Comparison of ENCODE assay signal across 1 cellular context in the genomic region with DNA sequence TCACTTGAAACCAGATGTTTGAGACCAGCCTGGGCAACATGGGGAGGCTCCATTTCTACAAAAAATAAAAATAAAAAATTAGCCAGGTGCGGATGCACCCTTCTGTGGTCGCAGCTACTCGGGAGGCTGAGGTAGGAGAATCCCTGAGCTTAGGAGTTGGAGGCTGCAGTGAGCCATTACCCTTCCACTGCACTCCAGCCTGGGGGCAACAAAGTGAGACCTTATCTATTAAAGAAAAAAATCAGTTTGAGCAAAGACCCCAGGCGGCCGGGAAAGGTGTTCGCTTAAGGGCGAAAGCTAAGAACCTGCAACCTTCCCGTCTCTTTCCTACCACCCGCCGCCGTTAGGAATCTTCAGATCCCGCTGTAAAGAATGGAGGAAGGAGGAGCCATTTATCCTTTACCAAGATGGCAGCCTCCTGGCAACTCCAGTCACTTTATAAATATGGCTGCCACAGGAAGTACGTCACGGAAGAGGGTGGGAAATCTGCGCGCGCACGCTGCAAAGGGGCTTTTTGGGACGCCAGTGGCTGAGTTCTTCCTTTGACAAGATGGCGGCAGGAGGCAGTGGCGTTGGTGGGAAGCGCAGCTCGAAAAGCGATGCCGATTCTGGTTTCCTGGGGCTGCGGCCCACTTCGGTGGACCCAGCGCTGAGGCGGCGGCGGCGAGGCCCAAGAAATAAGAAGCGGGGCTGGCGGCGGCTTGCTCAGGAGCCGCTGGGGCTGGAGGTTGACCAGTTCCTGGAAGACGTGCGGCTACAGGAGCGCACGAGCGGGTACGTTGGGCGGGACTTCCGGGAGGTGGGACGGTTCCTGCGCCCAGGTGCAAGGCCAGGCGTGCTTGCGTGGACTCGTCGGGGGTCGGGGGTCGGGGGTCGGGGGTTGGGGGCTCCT.
A peak's percentile ranks its signal among the peaks of the same experiment; 100 is the strongest.
TF ChIP-seq lines count a peak whose summit lies in the region.

A gene (plus strand): TSS at position 537 of the 892 bp plus-strand sequence. CDS start 14 bp downstream, at position 551.

TF ChIP-seq in K562, 482 proteins besides CTCF, POLR2A, EP300 and RAD21 (continued from another document and continues in another):
- TF ChIP-seq, protein P1, sequence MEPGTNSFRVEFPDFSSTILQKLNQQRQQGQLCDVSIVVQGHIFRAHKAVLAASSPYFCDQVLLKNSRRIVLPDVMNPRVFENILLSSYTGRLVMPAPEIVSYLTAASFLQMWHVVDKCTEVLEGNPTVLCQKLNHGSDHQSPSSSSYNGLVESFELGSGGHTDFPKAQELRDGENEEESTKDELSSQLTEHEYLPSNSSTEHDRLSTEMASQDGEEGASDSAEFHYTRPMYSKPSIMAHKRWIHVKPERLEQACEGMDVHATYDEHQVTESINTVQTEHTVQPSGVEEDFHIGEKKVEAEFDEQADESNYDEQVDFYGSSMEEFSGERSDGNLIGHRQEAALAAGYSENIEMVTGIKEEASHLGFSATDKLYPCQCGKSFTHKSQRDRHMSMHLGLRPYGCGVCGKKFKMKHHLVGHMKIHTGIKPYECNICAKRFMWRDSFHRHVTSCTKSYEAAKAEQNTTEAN (CRISPR knock-in tag; IDR thresholded peaks at IDR 0.05), result no peak
- TF ChIP-seq CBX3 (IDR thresholded peaks at IDR 0.05; ENCODE audit: borderline replicate concordance in 1 of 2, low read length in 2 of 2) (no peak), GABPA (tag; conservative IDR thresholded peaks at IDR 0.05; ENCODE audit: low read depth) (peak; percentile 97), ELF1 (tag; IDR thresholded peaks at IDR 0.05) (peak; percentile 85), ZNF311 (CRISPR knock-in tag; IDR thresholded peaks at IDR 0.05) (0 out of 2 replicates have a peak, but pooled peaks have one; percentile 37), SRSF7 (optimal IDR thresholded peaks at IDR 0.05; ENCODE audit: low read depth, low read length) (no peak), ZNF212 (CRISPR knock-in tag; IDR thresholded peaks at IDR 0.05) (no peak), ZNF384 (IDR thresholded peaks at IDR 0.05; ENCODE audit: low read depth, low read length) (no peak), CXXC5 (CRISPR knock-in tag; IDR thresholded peaks at IDR 0.05) (peak; percentile 97), MCM5 (IDR thresholded peaks at IDR 0.05; ENCODE audit: low read depth) (no peak), SAP30 (IDR thresholded peaks at IDR 0.05; ENCODE audit: borderline replicate concordance, insufficient read depth, low read depth, low read length, poor library complexity, severe bottlenecking) (peak; percentile 90), C11orf30 (IDR thresholded peaks at IDR 0.05; ENCODE audit: low read depth) (peak; percentile 89), ZNF282 (CRISPR knock-in tag; IDR thresholded peaks at IDR 0.05) (peak; percentile 68; the same call in 1 of the 2 replicates), TAF1 (IDR thresholded peaks at IDR 0.05; ENCODE audit: control insufficient read depth, extremely low read depth, insufficient read depth, low read length, severe bottlenecking) (peak; percentile 94), SUPT5H (IDR thresholded peaks at IDR 0.05) (peak; percentile 99), ZKSCAN1 (IDR thresholded peaks at IDR 0.05; ENCODE audit: low read depth, low read length) (no peak), ETV1 (tag; conservative IDR thresholded peaks at IDR 0.05; ENCODE audit: low read depth) (no peak), YBX1 (IDR thresholded peaks at IDR 0.05) (no peak), CHCHD3 (CRISPR knock-in tag; IDR thresholded peaks at IDR 0.05) (0 out of 2 replicates have a peak, but pooled peaks have one; percentile 54), CCNT2 (IDR thresholded peaks at IDR 0.05; ENCODE audit: borderline replicate concordance, extremely low read depth, insufficient read length, low read depth, low read length) (peak; percentile 47), CCAR2 (IDR thresholded peaks at IDR 0.05; ENCODE audit: low read depth, low read length) (no peak), IFI16 (CRISPR knock-in tag; IDR thresholded peaks at IDR 0.05) (no peak), TEAD4 (IDR thresholded peaks at IDR 0.05; ENCODE audit: low read length) (peak; percentile 36), TEAD4 (CRISPR knock-in tag; IDR thresholded peaks at IDR 0.05; ENCODE audit: borderline replicate concordance) (no peak), CREM (IDR thresholded peaks at IDR 0.05; ENCODE audit: low read depth) (peak; percentile 97), RAD51 (IDR thresholded peaks at IDR 0.05; ENCODE audit: borderline replicate concordance, low read depth) (peak; percentile 16; the same call in 1 of the 2 replicates), ZNF583 (CRISPR knock-in tag; IDR thresholded peaks at IDR 0.05) (peak; percentile 14; the same call in 1 of the 2 replicates), ZNF3 (CRISPR knock-in tag; IDR thresholded peaks at IDR 0.05) (no peak)
- TF ChIP-seq, protein P2, sequence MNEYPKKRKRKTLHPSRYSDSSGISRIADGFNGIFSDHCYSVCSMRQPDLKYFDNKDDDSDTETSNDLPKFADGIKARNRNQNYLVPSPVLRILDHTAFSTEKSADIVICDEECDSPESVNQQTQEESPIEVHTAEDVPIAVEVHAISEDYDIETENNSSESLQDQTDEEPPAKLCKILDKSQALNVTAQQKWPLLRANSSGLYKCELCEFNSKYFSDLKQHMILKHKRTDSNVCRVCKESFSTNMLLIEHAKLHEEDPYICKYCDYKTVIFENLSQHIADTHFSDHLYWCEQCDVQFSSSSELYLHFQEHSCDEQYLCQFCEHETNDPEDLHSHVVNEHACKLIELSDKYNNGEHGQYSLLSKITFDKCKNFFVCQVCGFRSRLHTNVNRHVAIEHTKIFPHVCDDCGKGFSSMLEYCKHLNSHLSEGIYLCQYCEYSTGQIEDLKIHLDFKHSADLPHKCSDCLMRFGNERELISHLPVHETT (CRISPR knock-in tag; conservative IDR thresholded peaks at IDR 0.05 in 1 of 2, IDR thresholded peaks at IDR 0.05 in 1 of 2), result peak in 1 of 2 experiments; percentile 92; a peak in 2 of 4 replicates
- TF ChIP-seq, protein P3, sequence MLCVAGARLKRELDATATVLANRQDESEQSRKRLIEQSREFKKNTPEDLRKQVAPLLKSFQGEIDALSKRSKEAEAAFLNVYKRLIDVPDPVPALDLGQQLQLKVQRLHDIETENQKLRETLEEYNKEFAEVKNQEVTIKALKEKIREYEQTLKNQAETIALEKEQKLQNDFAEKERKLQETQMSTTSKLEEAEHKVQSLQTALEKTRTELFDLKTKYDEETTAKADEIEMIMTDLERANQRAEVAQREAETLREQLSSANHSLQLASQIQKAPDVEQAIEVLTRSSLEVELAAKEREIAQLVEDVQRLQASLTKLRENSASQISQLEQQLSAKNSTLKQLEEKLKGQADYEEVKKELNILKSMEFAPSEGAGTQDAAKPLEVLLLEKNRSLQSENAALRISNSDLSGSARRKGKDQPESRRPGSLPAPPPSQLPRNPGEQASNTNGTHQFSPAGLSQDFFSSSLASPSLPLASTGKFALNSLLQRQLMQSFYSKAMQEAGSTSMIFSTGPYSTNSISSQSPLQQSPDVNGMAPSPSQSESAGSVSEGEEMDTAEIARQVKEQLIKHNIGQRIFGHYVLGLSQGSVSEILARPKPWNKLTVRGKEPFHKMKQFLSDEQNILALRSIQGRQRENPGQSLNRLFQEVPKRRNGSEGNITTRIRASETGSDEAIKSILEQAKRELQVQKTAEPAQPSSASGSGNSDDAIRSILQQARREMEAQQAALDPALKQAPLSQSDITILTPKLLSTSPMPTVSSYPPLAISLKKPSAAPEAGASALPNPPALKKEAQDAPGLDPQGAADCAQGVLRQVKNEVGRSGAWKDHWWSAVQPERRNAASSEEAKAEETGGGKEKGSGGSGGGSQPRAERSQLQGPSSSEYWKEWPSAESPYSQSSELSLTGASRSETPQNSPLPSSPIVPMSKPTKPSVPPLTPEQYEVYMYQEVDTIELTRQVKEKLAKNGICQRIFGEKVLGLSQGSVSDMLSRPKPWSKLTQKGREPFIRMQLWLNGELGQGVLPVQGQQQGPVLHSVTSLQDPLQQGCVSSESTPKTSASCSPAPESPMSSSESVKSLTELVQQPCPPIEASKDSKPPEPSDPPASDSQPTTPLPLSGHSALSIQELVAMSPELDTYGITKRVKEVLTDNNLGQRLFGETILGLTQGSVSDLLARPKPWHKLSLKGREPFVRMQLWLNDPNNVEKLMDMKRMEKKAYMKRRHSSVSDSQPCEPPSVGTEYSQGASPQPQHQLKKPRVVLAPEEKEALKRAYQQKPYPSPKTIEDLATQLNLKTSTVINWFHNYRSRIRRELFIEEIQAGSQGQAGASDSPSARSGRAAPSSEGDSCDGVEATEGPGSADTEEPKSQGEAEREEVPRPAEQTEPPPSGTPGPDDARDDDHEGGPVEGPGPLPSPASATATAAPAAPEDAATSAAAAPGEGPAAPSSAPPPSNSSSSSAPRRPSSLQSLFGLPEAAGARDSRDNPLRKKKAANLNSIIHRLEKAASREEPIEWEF (CRISPR knock-in tag; IDR thresholded peaks at IDR 0.05), result no peak; the same call in 1 of the 2 replicates
- TF ChIP-seq, protein P4, sequence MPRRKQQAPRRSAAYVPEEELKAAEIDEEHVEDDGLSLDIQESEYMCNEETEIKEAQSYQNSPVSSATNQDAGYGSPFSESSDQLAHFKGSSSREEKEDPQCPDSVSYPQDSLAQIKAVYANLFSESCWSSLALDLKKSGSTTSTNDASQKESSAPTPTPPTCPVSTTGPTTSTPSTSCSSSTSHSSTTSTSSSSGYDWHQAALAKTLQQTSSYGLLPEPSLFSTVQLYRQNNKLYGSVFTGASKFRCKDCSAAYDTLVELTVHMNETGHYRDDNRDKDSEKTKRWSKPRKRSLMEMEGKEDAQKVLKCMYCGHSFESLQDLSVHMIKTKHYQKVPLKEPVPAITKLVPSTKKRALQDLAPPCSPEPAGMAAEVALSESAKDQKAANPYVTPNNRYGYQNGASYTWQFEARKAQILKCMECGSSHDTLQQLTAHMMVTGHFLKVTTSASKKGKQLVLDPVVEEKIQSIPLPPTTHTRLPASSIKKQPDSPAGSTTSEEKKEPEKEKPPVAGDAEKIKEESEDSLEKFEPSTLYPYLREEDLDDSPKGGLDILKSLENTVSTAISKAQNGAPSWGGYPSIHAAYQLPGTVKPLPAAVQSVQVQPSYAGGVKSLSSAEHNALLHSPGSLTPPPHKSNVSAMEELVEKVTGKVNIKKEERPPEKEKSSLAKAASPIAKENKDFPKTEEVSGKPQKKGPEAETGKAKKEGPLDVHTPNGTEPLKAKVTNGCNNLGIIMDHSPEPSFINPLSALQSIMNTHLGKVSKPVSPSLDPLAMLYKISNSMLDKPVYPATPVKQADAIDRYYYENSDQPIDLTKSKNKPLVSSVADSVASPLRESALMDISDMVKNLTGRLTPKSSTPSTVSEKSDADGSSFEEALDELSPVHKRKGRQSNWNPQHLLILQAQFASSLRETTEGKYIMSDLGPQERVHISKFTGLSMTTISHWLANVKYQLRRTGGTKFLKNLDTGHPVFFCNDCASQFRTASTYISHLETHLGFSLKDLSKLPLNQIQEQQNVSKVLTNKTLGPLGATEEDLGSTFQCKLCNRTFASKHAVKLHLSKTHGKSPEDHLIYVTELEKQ (CRISPR knock-in tag; IDR thresholded peaks at IDR 0.05), result no peak
- TF ChIP-seq, protein P5, sequence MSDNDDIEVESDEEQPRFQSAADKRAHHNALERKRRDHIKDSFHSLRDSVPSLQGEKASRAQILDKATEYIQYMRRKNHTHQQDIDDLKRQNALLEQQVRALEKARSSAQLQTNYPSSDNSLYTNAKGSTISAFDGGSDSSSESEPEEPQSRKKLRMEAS (CRISPR knock-in tag; IDR thresholded peaks at IDR 0.05), result no peak; the same call in 1 of the 2 replicates
- TF ChIP-seq, protein P6, sequence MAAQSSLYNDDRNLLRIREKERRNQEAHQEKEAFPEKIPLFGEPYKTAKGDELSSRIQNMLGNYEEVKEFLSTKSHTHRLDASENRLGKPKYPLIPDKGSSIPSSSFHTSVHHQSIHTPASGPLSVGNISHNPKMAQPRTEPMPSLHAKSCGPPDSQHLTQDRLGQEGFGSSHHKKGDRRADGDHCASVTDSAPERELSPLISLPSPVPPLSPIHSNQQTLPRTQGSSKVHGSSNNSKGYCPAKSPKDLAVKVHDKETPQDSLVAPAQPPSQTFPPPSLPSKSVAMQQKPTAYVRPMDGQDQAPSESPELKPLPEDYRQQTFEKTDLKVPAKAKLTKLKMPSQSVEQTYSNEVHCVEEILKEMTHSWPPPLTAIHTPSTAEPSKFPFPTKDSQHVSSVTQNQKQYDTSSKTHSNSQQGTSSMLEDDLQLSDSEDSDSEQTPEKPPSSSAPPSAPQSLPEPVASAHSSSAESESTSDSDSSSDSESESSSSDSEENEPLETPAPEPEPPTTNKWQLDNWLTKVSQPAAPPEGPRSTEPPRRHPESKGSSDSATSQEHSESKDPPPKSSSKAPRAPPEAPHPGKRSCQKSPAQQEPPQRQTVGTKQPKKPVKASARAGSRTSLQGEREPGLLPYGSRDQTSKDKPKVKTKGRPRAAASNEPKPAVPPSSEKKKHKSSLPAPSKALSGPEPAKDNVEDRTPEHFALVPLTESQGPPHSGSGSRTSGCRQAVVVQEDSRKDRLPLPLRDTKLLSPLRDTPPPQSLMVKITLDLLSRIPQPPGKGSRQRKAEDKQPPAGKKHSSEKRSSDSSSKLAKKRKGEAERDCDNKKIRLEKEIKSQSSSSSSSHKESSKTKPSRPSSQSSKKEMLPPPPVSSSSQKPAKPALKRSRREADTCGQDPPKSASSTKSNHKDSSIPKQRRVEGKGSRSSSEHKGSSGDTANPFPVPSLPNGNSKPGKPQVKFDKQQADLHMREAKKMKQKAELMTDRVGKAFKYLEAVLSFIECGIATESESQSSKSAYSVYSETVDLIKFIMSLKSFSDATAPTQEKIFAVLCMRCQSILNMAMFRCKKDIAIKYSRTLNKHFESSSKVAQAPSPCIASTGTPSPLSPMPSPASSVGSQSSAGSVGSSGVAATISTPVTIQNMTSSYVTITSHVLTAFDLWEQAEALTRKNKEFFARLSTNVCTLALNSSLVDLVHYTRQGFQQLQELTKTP (IDR thresholded peaks at IDR 0.05; ENCODE audit: low read depth in 1 of 2, partially characterized antibody in 2 of 2), result peak in 1 of 2 experiments; percentile 38
- TF ChIP-seq, protein P7, sequence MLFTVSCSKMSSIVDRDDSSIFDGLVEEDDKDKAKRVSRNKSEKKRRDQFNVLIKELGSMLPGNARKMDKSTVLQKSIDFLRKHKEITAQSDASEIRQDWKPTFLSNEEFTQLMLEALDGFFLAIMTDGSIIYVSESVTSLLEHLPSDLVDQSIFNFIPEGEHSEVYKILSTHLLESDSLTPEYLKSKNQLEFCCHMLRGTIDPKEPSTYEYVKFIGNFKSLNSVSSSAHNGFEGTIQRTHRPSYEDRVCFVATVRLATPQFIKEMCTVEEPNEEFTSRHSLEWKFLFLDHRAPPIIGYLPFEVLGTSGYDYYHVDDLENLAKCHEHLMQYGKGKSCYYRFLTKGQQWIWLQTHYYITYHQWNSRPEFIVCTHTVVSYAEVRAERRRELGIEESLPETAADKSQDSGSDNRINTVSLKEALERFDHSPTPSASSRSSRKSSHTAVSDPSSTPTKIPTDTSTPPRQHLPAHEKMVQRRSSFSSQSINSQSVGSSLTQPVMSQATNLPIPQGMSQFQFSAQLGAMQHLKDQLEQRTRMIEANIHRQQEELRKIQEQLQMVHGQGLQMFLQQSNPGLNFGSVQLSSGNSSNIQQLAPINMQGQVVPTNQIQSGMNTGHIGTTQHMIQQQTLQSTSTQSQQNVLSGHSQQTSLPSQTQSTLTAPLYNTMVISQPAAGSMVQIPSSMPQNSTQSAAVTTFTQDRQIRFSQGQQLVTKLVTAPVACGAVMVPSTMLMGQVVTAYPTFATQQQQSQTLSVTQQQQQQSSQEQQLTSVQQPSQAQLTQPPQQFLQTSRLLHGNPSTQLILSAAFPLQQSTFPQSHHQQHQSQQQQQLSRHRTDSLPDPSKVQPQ (CRISPR knock-in tag; IDR thresholded peaks at IDR 0.05; ENCODE audit: borderline replicate concordance), result no peak
- TF ChIP-seq, protein P8, sequence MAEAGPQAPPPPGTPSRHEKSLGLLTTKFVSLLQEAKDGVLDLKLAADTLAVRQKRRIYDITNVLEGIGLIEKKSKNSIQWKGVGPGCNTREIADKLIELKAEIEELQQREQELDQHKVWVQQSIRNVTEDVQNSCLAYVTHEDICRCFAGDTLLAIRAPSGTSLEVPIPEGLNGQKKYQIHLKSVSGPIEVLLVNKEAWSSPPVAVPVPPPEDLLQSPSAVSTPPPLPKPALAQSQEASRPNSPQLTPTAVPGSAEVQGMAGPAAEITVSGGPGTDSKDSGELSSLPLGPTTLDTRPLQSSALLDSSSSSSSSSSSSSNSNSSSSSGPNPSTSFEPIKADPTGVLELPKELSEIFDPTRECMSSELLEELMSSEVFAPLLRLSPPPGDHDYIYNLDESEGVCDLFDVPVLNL (CRISPR knock-in tag; IDR thresholded peaks at IDR 0.05; ENCODE audit: low read depth), result no peak
